Comparison of ENCODE assay signal across 1 cellular context in genomic region chr3:179269152-179269707, GRCh38.
TF ChIP-seq lines count a peak whose summit lies in the region.

No MANE protein-coding gene starts in this region.

TF ChIP-seq in K562, 482 proteins besides CTCF, POLR2A, EP300 and RAD21 (continued from another document and continues in another):
- TF ChIP-seq, protein P1, sequence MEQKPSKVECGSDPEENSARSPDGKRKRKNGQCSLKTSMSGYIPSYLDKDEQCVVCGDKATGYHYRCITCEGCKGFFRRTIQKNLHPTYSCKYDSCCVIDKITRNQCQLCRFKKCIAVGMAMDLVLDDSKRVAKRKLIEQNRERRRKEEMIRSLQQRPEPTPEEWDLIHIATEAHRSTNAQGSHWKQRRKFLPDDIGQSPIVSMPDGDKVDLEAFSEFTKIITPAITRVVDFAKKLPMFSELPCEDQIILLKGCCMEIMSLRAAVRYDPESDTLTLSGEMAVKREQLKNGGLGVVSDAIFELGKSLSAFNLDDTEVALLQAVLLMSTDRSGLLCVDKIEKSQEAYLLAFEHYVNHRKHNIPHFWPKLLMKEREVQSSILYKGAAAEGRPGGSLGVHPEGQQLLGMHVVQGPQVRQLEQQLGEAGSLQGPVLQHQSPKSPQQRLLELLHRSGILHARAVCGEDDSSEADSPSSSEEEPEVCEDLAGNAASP (IDR thresholded peaks at IDR 0.05), result no peak
- TF ChIP-seq ZC3H8 (IDR thresholded peaks at IDR 0.05) (no peak), ARHGAP35 (IDR thresholded peaks at IDR 0.05; ENCODE audit: partially characterized antibody) (no peak), ZNF766 (CRISPR knock-in tag; conservative IDR thresholded peaks at IDR 0.05) (0 out of 2 replicates have a peak, but pooled peaks have one; percentile 14), NFIX (CRISPR knock-in tag; IDR thresholded peaks at IDR 0.05; ENCODE audit: low read depth) (no peak), ZSCAN29 (IDR thresholded peaks at IDR 0.05) (no peak), SMAD4 (CRISPR knock-in tag; conservative IDR thresholded peaks at IDR 0.05) (0 out of 2 replicates have a peak, but pooled peaks have one; percentile 48), DMBX1 (CRISPR knock-in tag; IDR thresholded peaks at IDR 0.05; ENCODE audit: borderline replicate concordance) (peak; percentile 54), TAL1 (IDR thresholded peaks at IDR 0.05) (peak; percentile 7; the same call in 1 of the 2 replicates), JUNB (CRISPR knock-in tag; conservative IDR thresholded peaks at IDR 0.05) (no peak), ZNF41 (CRISPR knock-in tag; conservative IDR thresholded peaks at IDR 0.05) (no peak), MAFG (tag; conservative IDR thresholded peaks at IDR 0.05) (peak; percentile 93), ZBTB17 (CRISPR knock-in tag; IDR thresholded peaks at IDR 0.05) (0 out of 2 replicates have a peak, but pooled peaks have one; percentile 17), E2F8 (IDR thresholded peaks at IDR 0.05; ENCODE audit: low read depth, partially characterized antibody) (no peak), GATA2 (CRISPR knock-in tag; IDR thresholded peaks at IDR 0.05) (0 out of 2 replicates have a peak, but pooled peaks have one; percentile 25), PHF21A (IDR thresholded peaks at IDR 0.05; ENCODE audit: borderline replicate concordance, low read depth) (no peak), KLF1 (tag; IDR thresholded peaks at IDR 0.05) (no peak), ZNF134 (CRISPR knock-in tag; conservative IDR thresholded peaks at IDR 0.05) (no peak), LARP7 (IDR thresholded peaks at IDR 0.05) (no peak), ZNF644 (tag; IDR thresholded peaks at IDR 0.05; ENCODE audit: low read depth) (peak; percentile 21; the same call in 1 of the 2 replicates), ZNF274 (IDR thresholded peaks at IDR 0.05; ENCODE audit: borderline replicate concordance, low read depth, low read length) (no peak), KAT2B (IDR thresholded peaks at IDR 0.05; ENCODE audit: low read depth, low read length) (no peak), ZNF124 (CRISPR knock-in tag; IDR thresholded peaks at IDR 0.05) (no peak), PTTG1 (tag; IDR thresholded peaks at IDR 0.05; ENCODE audit: low read depth) (no peak), ARID2 (IDR thresholded peaks at IDR 0.05) (no peak), SAFB (IDR thresholded peaks at IDR 0.05; ENCODE audit: borderline replicate concordance, low read depth, low read length) (no peak), GABPB1 (CRISPR knock-in tag; IDR thresholded peaks at IDR 0.05) (no peak), PHF8 (IDR thresholded peaks at IDR 0.05; ENCODE audit: borderline replicate concordance, low read length) (no peak), HDGF (IDR thresholded peaks at IDR 0.05) (no peak), SAP30 (IDR thresholded peaks at IDR 0.05; ENCODE audit: borderline replicate concordance, insufficient read depth, low read depth, low read length, poor library complexity, severe bottlenecking) (no peak), MYC (IDR thresholded peaks at IDR 0.05; ENCODE audit: low read depth, low read length) (no peak; the same call in 1 of the 2 replicates), MYC (CRISPR knock-in tag; IDR thresholded peaks at IDR 0.05; ENCODE audit: borderline replicate concordance, low read depth) (no peak), BACH1 (tag; IDR thresholded peaks at IDR 0.05) (no peak), EGR1 (conservative IDR thresholded peaks at IDR 0.05) (no peak), ZNF696 (CRISPR knock-in tag; conservative IDR thresholded peaks at IDR 0.05) (no peak), PHF20 (IDR thresholded peaks at IDR 0.05; ENCODE audit: partially characterized antibody) (no peak), MEF2D (tag; conservative IDR thresholded peaks at IDR 0.05; ENCODE audit: low read depth) (0 out of 2 replicates have a peak, but pooled peaks have one; percentile 26), CREB1 (IDR thresholded peaks at IDR 0.05) (no peak), CREB1 (CRISPR knock-in tag; IDR thresholded peaks at IDR 0.05) (no peak), MYBL2 (IDR thresholded peaks at IDR 0.05; ENCODE audit: low read depth) (no peak), MYBL2 (CRISPR knock-in tag; IDR thresholded peaks at IDR 0.05; ENCODE audit: borderline replicate concordance) (no peak), MAFF (IDR thresholded peaks at IDR 0.05; ENCODE audit: low read length) (peak; percentile 94), ZNF23 (CRISPR knock-in tag; IDR thresholded peaks at IDR 0.05) (no peak), ELF1 (tag; IDR thresholded peaks at IDR 0.05) (no peak), TEAD4 (IDR thresholded peaks at IDR 0.05; ENCODE audit: low read length) (0 out of 2 replicates have a peak, but pooled peaks have one; percentile 42), TEAD4 (CRISPR knock-in tag; IDR thresholded peaks at IDR 0.05; ENCODE audit: borderline replicate concordance) (no peak), MTA3 (IDR thresholded peaks at IDR 0.05; ENCODE audit: borderline replicate concordance) (no peak), THAP7 (CRISPR knock-in tag; IDR thresholded peaks at IDR 0.05) (no peak), SIX5 (IDR thresholded peaks at IDR 0.05; ENCODE audit: borderline replicate concordance in 1 of 2, insufficient read depth in 1 of 2, low read depth in 1 of 2, low read length in 2 of 2) (no peak), SMAD2 (IDR thresholded peaks at IDR 0.05; ENCODE audit: low read depth, low read length) (no peak), BRD4 (IDR thresholded peaks at IDR 0.05) (no peak), TCF3 (CRISPR knock-in tag; IDR thresholded peaks at IDR 0.05) (peak; percentile 46; the same call in 1 of the 2 replicates), MAFK (IDR thresholded peaks at IDR 0.05; ENCODE audit: low read length) (peak; percentile 93), MTA2 (IDR thresholded peaks at IDR 0.05; ENCODE audit: low read depth) (0 out of 2 replicates have a peak, but pooled peaks have one; percentile 18), YBX1 (IDR thresholded peaks at IDR 0.05) (no peak), HOXB6 (CRISPR knock-in tag; IDR thresholded peaks at IDR 0.05; ENCODE audit: borderline replicate concordance) (no peak), USF1 (CRISPR knock-in tag; IDR thresholded peaks at IDR 0.05) (no peak)
- TF ChIP-seq, protein P2, sequence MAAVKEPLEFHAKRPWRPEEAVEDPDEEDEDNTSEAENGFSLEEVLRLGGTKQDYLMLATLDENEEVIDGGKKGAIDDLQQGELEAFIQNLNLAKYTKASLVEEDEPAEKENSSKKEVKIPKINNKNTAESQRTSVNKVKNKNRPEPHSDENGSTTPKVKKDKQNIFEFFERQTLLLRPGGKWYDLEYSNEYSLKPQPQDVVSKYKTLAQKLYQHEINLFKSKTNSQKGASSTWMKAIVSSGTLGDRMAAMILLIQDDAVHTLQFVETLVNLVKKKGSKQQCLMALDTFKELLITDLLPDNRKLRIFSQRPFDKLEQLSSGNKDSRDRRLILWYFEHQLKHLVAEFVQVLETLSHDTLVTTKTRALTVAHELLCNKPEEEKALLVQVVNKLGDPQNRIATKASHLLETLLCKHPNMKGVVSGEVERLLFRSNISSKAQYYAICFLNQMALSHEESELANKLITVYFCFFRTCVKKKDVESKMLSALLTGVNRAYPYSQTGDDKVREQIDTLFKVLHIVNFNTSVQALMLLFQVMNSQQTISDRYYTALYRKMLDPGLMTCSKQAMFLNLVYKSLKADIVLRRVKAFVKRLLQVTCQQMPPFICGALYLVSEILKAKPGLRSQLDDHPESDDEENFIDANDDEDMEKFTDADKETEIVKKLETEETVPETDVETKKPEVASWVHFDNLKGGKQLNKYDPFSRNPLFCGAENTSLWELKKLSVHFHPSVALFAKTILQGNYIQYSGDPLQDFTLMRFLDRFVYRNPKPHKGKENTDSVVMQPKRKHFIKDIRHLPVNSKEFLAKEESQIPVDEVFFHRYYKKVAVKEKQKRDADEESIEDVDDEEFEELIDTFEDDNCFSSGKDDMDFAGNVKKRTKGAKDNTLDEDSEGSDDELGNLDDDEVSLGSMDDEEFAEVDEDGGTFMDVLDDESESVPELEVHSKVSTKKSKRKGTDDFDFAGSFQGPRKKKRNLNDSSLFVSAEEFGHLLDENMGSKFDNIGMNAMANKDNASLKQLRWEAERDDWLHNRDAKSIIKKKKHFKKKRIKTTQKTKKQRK (IDR thresholded peaks at IDR 0.05; ENCODE audit: borderline replicate concordance, low read depth, low read length), result no peak
- TF ChIP-seq, protein P3, sequence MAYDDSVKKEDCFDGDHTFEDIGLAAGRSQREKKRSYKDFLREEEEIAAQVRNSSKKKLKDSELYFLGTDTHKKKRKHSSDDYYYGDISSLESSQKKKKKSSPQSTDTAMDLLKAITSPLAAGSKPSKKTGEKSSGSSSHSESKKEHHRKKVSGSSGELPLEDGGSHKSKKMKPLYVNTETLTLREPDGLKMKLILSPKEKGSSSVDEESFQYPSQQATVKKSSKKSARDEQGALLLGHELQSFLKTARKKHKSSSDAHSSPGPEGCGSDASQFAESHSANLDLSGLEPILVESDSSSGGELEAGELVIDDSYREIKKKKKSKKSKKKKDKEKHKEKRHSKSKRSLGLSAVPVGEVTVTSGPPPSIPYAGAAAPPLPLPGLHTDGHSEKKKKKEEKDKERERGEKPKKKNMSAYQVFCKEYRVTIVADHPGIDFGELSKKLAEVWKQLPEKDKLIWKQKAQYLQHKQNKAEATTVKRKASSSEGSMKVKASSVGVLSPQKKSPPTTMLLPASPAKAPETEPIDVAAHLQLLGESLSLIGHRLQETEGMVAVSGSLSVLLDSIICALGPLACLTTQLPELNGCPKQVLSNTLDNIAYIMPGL (CRISPR knock-in tag; IDR thresholded peaks at IDR 0.05), result no peak
- TF ChIP-seq, protein P4, sequence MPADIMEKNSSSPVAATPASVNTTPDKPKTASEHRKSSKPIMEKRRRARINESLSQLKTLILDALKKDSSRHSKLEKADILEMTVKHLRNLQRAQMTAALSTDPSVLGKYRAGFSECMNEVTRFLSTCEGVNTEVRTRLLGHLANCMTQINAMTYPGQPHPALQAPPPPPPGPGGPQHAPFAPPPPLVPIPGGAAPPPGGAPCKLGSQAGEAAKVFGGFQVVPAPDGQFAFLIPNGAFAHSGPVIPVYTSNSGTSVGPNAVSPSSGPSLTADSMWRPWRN (IDR thresholded peaks at IDR 0.05; ENCODE audit: low read depth), result no peak
- TF ChIP-seq, protein P5, sequence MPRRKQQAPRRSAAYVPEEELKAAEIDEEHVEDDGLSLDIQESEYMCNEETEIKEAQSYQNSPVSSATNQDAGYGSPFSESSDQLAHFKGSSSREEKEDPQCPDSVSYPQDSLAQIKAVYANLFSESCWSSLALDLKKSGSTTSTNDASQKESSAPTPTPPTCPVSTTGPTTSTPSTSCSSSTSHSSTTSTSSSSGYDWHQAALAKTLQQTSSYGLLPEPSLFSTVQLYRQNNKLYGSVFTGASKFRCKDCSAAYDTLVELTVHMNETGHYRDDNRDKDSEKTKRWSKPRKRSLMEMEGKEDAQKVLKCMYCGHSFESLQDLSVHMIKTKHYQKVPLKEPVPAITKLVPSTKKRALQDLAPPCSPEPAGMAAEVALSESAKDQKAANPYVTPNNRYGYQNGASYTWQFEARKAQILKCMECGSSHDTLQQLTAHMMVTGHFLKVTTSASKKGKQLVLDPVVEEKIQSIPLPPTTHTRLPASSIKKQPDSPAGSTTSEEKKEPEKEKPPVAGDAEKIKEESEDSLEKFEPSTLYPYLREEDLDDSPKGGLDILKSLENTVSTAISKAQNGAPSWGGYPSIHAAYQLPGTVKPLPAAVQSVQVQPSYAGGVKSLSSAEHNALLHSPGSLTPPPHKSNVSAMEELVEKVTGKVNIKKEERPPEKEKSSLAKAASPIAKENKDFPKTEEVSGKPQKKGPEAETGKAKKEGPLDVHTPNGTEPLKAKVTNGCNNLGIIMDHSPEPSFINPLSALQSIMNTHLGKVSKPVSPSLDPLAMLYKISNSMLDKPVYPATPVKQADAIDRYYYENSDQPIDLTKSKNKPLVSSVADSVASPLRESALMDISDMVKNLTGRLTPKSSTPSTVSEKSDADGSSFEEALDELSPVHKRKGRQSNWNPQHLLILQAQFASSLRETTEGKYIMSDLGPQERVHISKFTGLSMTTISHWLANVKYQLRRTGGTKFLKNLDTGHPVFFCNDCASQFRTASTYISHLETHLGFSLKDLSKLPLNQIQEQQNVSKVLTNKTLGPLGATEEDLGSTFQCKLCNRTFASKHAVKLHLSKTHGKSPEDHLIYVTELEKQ (CRISPR knock-in tag; IDR thresholded peaks at IDR 0.05), result no peak
